In the genomic region with DNA sequence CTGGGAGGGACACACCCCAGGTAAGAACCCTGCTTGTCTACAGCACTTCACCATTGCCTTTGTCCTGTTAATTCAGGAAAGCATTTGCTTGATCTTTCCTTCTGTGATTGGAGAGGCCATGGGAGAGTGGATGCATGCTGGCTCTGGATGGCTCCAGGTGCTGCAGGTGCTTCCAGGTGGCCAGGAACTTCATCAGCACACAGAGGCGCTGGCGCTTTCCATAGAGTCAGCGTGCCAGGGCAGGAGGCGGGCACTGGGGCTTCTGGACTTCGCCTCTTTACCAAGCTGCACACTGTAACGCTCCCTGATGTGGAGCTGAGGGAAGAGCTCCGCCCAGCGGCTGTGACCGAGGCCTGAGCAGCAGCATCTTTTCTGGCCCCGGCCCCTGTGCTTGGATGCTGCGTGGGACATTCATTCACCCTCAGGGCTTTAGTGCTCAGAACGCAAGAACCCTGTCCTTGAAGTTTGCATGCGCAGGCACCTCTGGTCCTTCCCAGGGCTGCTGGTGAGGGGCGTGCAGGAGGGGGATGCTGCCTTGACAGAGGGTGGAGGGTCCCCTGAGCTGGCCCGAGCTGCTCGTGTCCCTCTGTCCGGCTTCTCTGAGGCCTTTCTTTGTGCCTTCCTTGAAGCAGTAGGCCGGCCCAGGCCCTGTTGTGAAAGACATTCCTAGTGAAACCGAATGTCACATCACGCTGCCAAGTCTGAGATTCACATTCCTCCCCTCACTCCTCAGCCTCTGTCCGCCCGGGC, we compare ENCODE assay signal across 1 cellular context.
TF ChIP-seq lines count a peak whose summit lies in the region.

No MANE protein-coding gene starts in this region.

TF ChIP-seq in HCT116, 20 proteins besides CTCF, POLR2A, EP300 and RAD21 (continued from another document):
- TF ChIP-seq, protein P1, sequence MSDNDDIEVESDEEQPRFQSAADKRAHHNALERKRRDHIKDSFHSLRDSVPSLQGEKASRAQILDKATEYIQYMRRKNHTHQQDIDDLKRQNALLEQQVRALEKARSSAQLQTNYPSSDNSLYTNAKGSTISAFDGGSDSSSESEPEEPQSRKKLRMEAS (IDR thresholded peaks at IDR 0.05), result no peak
- no peak for TF ChIP-seq JUND (IDR thresholded peaks at IDR 0.05)
- no peak for TF ChIP-seq SIN3A (IDR thresholded peaks at IDR 0.05; ENCODE audit: low read depth)
- TF ChIP-seq, protein P2, sequence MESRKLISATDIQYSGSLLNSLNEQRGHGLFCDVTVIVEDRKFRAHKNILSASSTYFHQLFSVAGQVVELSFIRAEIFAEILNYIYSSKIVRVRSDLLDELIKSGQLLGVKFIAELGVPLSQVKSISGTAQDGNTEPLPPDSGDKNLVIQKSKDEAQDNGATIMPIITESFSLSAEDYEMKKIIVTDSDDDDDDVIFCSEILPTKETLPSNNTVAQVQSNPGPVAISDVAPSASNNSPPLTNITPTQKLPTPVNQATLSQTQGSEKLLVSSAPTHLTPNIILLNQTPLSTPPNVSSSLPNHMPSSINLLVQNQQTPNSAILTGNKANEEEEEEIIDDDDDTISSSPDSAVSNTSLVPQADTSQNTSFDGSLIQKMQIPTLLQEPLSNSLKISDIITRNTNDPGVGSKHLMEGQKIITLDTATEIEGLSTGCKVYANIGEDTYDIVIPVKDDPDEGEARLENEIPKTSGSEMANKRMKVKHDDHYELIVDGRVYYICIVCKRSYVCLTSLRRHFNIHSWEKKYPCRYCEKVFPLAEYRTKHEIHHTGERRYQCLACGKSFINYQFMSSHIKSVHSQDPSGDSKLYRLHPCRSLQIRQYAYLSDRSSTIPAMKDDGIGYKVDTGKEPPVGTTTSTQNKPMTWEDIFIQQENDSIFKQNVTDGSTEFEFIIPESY (IDR thresholded peaks at IDR 0.05; ENCODE audit: extremely low read depth, insufficient replicate concordance, low read length), result no peak
- TF ChIP-seq EGR1 (IDR thresholded peaks at IDR 0.05; ENCODE audit: low read depth), result no peak
